In genomic region chr13:63680704-63681103, GRCh38 we compare ENCODE assay signal across 13 cellular contexts.
"Had no signal": no experiment of that assay in that cellular context is flagged by ENCODE, and none has a peak within 500 bp of the region (broad histone marks: within the 10 kb centered on the region; RNA-seq: fewer than 3 reads in every experiment).

No MANE protein-coding gene starts in this region.

- H3K27ac ChIP-seq: dorsolateral prefrontal cortex, esophagus squamous epithelium, left lung, sigmoid colon had no signal

- H3K36me3 ChIP-seq: esophagus squamous epithelium, left lung, sigmoid colon had no signal

- H3K4me3 ChIP-seq: dorsolateral prefrontal cortex, esophagus squamous epithelium, left lung, sigmoid colon had no signal

- DNase-seq: activated CD4-positive, alpha-beta T cell treated with anti-CD3 and anti-CD28 coated beads, Interleukin-2, amount 10 ng/mL, durations not matched to agents 24 days and 14 days; activated naive CD4-positive, alpha-beta T cell treated with anti-CD3 and anti-CD28 coated beads for 36 hours; dorsolateral prefrontal cortex; esophagus squamous epithelium; foreskin fibroblast; glutamatergic neuron; islet precursor cell; left lung; sigmoid colon; stimulated activated CD4-positive, alpha-beta T cell treated with anti-CD3 and anti-CD28 coated beads, Interleukin-2, amount 100 ng/mL, for 24 hours; stimulated activated naive B cell treated with anti-CD40 and anti-IgM and Interleukin-4, amounts not matched to agents 10 μg/mL and 1 μg/mL and 100 μg/mL, for 72 hours; substantia nigra; trophoblast cell had no signal

- H3K9me3 ChIP-seq: sigmoid colon had no signal

- H3K27me3 ChIP-seq: esophagus squamous epithelium, left lung, sigmoid colon had no signal

- H3K4me1 ChIP-seq: esophagus squamous epithelium, left lung, sigmoid colon had no signal
